8 cellular contexts compared by ENCODE assay signal in the genomic region with DNA sequence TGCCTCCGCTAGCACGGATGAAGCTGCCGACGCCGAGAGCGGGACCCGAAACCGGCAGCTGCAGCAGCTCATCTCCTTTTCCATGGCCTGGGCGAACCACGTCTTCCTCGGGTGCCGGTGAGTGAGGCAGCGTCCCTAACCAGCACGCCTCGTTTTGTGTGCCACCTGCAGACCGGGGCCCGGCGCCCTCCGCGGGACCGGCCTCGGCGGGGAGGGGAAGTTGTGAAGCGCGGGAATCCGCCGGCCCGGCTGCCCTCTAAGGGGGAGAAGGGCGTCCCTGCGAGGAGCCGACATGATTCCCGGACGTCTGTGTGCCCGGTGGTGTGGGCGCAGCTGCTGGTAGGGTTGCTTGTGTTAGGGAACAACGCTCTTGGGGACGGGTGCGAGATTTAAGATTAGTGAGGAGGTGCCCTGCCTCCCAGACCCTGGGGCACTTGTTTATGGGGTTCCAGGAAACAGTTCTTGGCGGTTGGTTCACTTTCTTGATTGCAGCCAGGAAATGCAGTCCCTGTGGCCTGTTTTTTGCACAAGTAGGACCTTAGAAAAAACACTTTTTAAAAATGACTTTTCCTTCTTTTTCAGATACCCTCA.
A peak's percentile ranks its signal among the peaks of the same experiment; 100 is the strongest.
DNase-seq lines count a peak whose midpoint lies in the region; ATAC-seq and TF ChIP-seq lines count a peak whose summit lies in the region.

No MANE protein-coding gene starts in this region.

- peak overlapping the region; percentile 88 for H3K27ac ChIP-seq in C4-2B
- 0 out of 2 replicates have a peak overlapping the region, but pooled peaks have one; percentile 17 for H3K27ac ChIP-seq in SK-N-MC
- peak overlapping the region; percentile 99 for H3K27ac ChIP-seq in muscle layer of duodenum (ENCODE audit: low read length)

- H3K9me3 ChIP-seq in SK-N-MC (ENCODE audit: low read depth, low read length): no peaks in the 10 kb centered on the region
- no peaks in the 10 kb centered on the region for H3K9me3 ChIP-seq in muscle layer of duodenum (ENCODE audit: control insufficient read depth in 1 of 2, low read length in 2 of 2)

- peak; percentile 12 for ATAC-seq in GM18861 (IDR thresholded peaks at IDR 0.05; ENCODE audit: unreplicated experiment)
- peak; percentile 18 for ATAC-seq in HG03095 (IDR thresholded peaks at IDR 0.05; ENCODE audit: unreplicated experiment)

- peaks cover 44% of the 10 kb centered on the region for H3K36me3 ChIP-seq in SK-N-MC (ENCODE audit: insufficient read depth, low read length)
- H3K36me3 ChIP-seq in muscle layer of duodenum (ENCODE audit: control insufficient read depth in 1 of 2, insufficient read depth in 2 of 2, low read length in 2 of 2): peaks cover 25 to 34% of the 10 kb centered on the region in 2 donors

- TF ChIP-seq CTCF in C4-2B (conservative IDR thresholded peaks at IDR 0.05): no peak
- TF ChIP-seq CTCF in epithelial cell of esophagus (IDR thresholded peaks at IDR 0.05; ENCODE audit: insufficient read depth, low read depth, low read length, missing control alignments): no peak

- no peaks in the 10 kb centered on the region for H3K27me3 ChIP-seq in muscle layer of duodenum (ENCODE audit: low read depth, low read length)

- H3K4me3 ChIP-seq in SK-N-MC (peak overlapping the region; percentile 90), epithelial cell of esophagus (ENCODE audit: low read length) (peak overlapping the region; percentile 89), muscle layer of duodenum (ENCODE audit: low read depth in 1 of 2, low read length in 2 of 2) (peak overlapping the region; percentile 89 to 99)

- peak overlapping the region; percentile 97 for H3K9ac ChIP-seq in SK-N-MC (ENCODE audit: insufficient read length)

- no peak for DNase-seq in SK-N-MC (ENCODE audit: low read depth, low spot score)
- DNase-seq in epithelial cell of esophagus (ENCODE audit: low read depth): peak; percentile 35
- no peak for DNase-seq in NCI-H226
- no peak for DNase-seq in hippocampal formation (lab: John Stamatoyannopoulos, UW)

- peaks cover 14 to 41% of the 10 kb centered on the region in 2 donors for H3K4me1 ChIP-seq in muscle layer of duodenum (ENCODE audit: control insufficient read depth in 1 of 2, insufficient read depth in 2 of 2, low read length in 2 of 2)

Comparison
In these comparisons a context has a peak if more than half of its experiments do, and no peak if none do; other contexts are left out.
1. H3K27ac ChIP-seq: peak in every context shown above with its lines; median percentile 99 in muscle layer of duodenum; 88 in C4-2B; 17 in SK-N-MC.